Comparison of ENCODE assay signal across 9 cellular contexts in genomic region chr13:49220035-49220855, GRCh38. TPM values are rescaled to one million over a fixed set of nuclear protein-coding genes. Genes with fewer than 3 reads are reported as not detected.
A peak's percentile ranks its signal among the peaks of the same experiment; 100 is the strongest.
DNase-seq lines count a peak whose midpoint lies in the region; ATAC-seq, FAIRE-seq and TF ChIP-seq lines count a peak whose summit lies in the region.
"Had no signal": no experiment of that assay in that cellular context is flagged by ENCODE, and none has a peak within 500 bp of the region (broad histone marks: within the 10 kb centered on the region; RNA-seq: fewer than 3 reads in every experiment).

TSS of gene MLNR (plus strand) at chr13:49220338. CDS start at chr13:49220338, 0 bp downstream.

- H3K4me1 ChIP-seq in SJCRH30, result no peaks in the 10 kb centered on the region
- peaks cover 0 to 12% of the 10 kb centered on the region in 2 experiments; a peak in 3 of 5 replicates for H3K4me1 ChIP-seq in K562 (replicated peaks in 1 of 2; ENCODE audit: control insufficient read depth in 2 of 2, insufficient read depth in 2 of 2, low read length in 2 of 2)

- H3K79me2 ChIP-seq in K562 (ENCODE audit: control insufficient read depth, insufficient read depth, low read length), result no peaks in the 10 kb centered on the region

- no peaks in the 10 kb centered on the region for H3K9me3 ChIP-seq in SJCRH30 (replicated peaks)
- H3K9me3 ChIP-seq in K562 (replicated peaks; ENCODE audit: control insufficient read depth, insufficient read depth, low read depth, low read length), result no peaks in the 10 kb centered on the region

- H3K9me1 ChIP-seq in K562 (ENCODE audit: control insufficient read depth, insufficient read depth, low read length), result no peaks in the 10 kb centered on the region

- H3K27me3 ChIP-seq in SJCRH30, result no peaks in the 10 kb centered on the region
- H3K27me3 ChIP-seq in K562 (ENCODE audit: control insufficient read depth in 2 of 2, insufficient read depth in 2 of 2, low read length in 2 of 2), result peaks cover 0 to 7% of the 10 kb centered on the region in 2 experiments; a peak in 2 of 5 replicates

- H3K4me3 ChIP-seq in SJCRH30 (peak within 1 kb of the TSS; percentile 37), K562 (peak within 1 kb of the TSS; percentile 24; the same call in 1 of the 2 replicates)

- no peak for FAIRE-seq in K562 (lab: Jason Lieb, UNC)

- TF ChIP-seq CTCF in K562 (IDR thresholded peaks at IDR 0.05 in 2 of 3, conservative IDR thresholded peaks at IDR 0.05 in 1 of 3; ENCODE audit: insufficient read depth in 2 of 3, low read depth in 1 of 3, low read length in 3 of 3), result peak in 1 of 3 experiments; percentile 54; a peak in 2 of 6 replicates

- 85% methylated on average over 20 of the region's 111 CpGs for WGBS in K562 (ENCODE audit: insufficient coverage, low coverage, missing lambda C conversion rate)

- no TSS peak for BruUV-seq in K562 (replicated peaks; lab: Mats Ljungman, UMichigan)

- no peak for TF ChIP-seq POLR2A in K562 (conservative IDR thresholded peaks at IDR 0.05)

- POLR2A ChIA-PET in K562 (lab: Yijun Ruan, JAX), result no interaction called here

- TF ChIP-seq RAD21 in K562 (CRISPR knock-in tag; conservative IDR thresholded peaks at IDR 0.05 in 1 of 2, IDR thresholded peaks at IDR 0.05 in 1 of 2), result no peak

- in situ Hi-C loops in K562 (cut with MboI), result no loop called here

- DNase-seq in SJCRH30 (no peak), K562 (ENCODE audit: extremely low read depth in 1 of 4, low spot score in 3 of 4) (peak; percentile 23 to 42 (median 37)), islet precursor cell (peak; percentile 82), GOT3 (lab: John Stamatoyannopoulos, UW) (no peak), HuH-7.5 (ENCODE audit: low spot score) (no peak)
- DNase-seq in stimulated activated CD4-positive, alpha-beta T cell treated with anti-CD3 and anti-CD28 coated beads, Interleukin-15, amount 100 ng/mL, for 24 hours, result peak; percentile 62

- CTCF ChIA-PET in K562 (lab: Yijun Ruan, JAX; ENCODE audit: low intra/inter-chr PET ratio), result no interaction called here

- peak within 1 kb of the TSS in 1 of 2 experiments; percentile 45; a peak in 1 of 4 replicates for H3K9ac ChIP-seq in K562 (ENCODE audit: insufficient read depth in 1 of 2, low read depth in 2 of 2, low read length in 2 of 2)

- ATAC-seq in GM18909 (IDR thresholded peaks at IDR 0.05; ENCODE audit: poor library complexity, unreplicated experiment), result peak; percentile 49
- ATAC-seq in K562, result peak; percentile 84
- no peak for ATAC-seq in HG02973 (IDR thresholded peaks at IDR 0.05; ENCODE audit: unreplicated experiment)

- no peak for TF ChIP-seq EP300 in K562 (IDR thresholded peaks at IDR 0.05; ENCODE audit: low read length)

- H3K36me3 ChIP-seq in SJCRH30, result no peaks in the 10 kb centered on the region
- no peaks in the 10 kb centered on the region for H3K36me3 ChIP-seq in K562 (ENCODE audit: control insufficient read depth, insufficient read depth, low read length)

- intact Hi-C loops in K562 (cut with micrococcal nuclease), result no loop called here

- H4K20me1 ChIP-seq in K562 (replicated peaks; ENCODE audit: control insufficient read depth, insufficient read depth, low read length), result no peaks in the 10 kb centered on the region

- H2AFZ ChIP-seq in K562 (ENCODE audit: low read depth, low read length), result peak within 1 kb of the TSS; percentile 55

- H3K27ac ChIP-seq in SJCRH30 (no peak within 1 kb of the TSS), K562 (ENCODE audit: extremely low read depth, low read depth, low read length) (no peak within 1 kb of the TSS)

- H3K4me2 ChIP-seq in K562 (ENCODE audit: insufficient read depth, low read length), result peak within 1 kb of the TSS; percentile 41; the same call in 1 of the 2 replicates

TF ChIP-seq in K562, 482 proteins besides CTCF, POLR2A, EP300 and RAD21 (continues in another document):
- TF ChIP-seq PHF8 (IDR thresholded peaks at IDR 0.05; ENCODE audit: borderline replicate concordance, low read length), result peak; percentile 33; the same call in 1 of the 2 replicates
- TF ChIP-seq NR3C1 (CRISPR knock-in tag; IDR thresholded peaks at IDR 0.05), result no peak
- no peak for TF ChIP-seq RCOR1 (IDR thresholded peaks at IDR 0.05; ENCODE audit: borderline replicate concordance in 1 of 2, low read depth in 2 of 2, low read length in 2 of 2)
- peak; percentile 98 for TF ChIP-seq ZBTB33 (CRISPR knock-in tag; IDR thresholded peaks at IDR 0.05)

RNA-seq across cellular contexts. Expression of gene MLNR, which starts in this region (rescaled TPM):
- total RNA-seq in SJCRH30 (2014; rRNA removed; shearing (Covaris generic)), result not detected in 2 replicates
- not detected in 2 replicates for total RNA-seq in K562 (2011; cell fraction: chromatin; rRNA removed; ENCODE audit: low replicate concordance)
- not detected in 2 replicates for total RNA-seq in K562 (2011; cell fraction: nucleolus; rRNA removed)
- not detected in 2 replicates for total RNA-seq in K562 (2011; cell fraction: nucleoplasm; rRNA removed)
- total RNA-seq in K562 (2014; rRNA removed), result not detected in 2 replicates
- not detected in 2 replicates for total RNA-seq in K562 (2014; rRNA removed; fragmentation: Illumina TruSeq; extraction: Trizol)
- not detected in 2 replicates for total RNA-seq in K562 (2015; rRNA removed; fragmentation: Illumina TruSeq; extraction: Trizol)
- total RNA-seq in K562 (2021), result not detected in 2 replicates
- polyA plus RNA-seq in K562 (2011; rRNA removed), result not detected in 2 replicates
- polyA plus RNA-seq in K562 (2011; cell fraction: cytosol; rRNA removed), result not detected in 2 replicates
- polyA plus RNA-seq in K562 (2011; cell fraction: nucleus; rRNA removed), result not detected in 2 replicates
- polyA plus RNA-seq in K562 (2012), result not detected in 2 replicates
- polyA plus RNA-seq in K562 (2014; fragmentation: Illumina TruSeq; extraction: Trizol), result not detected in 2 replicates
- not detected for polyA plus RNA-seq in K562 (2014; fragmentation: Nextera tagmentation; extraction: Ambion mirVana)
- not detected in 2 replicates for polyA plus RNA-seq in K562 (2014; rRNA removed)
- not detected in 2 replicates for polyA minus RNA-seq in K562 (2011; rRNA and poly(A)+ RNA removed)
- polyA minus RNA-seq in K562 (2011; cell fraction: cytosol; rRNA and poly(A)+ RNA removed), result not detected in 2 replicates
- polyA minus RNA-seq in K562 (2011; cell fraction: nucleus; rRNA and poly(A)+ RNA removed), result 0.27 and 0.33 TPM in 2 replicates
- total RNA-seq: T-helper 1 cell treated with Interleukin-12 subunit alpha and Interleukin-12 subunit beta and Interleukin-4 antibody, amounts not matched to agents 30 ng/mL and 1 ng/mL, for 36 hours had no signal

Comparison
In these comparisons a context has a peak if more than half of its experiments do, and no peak if none do; other contexts are left out.
1. Peak in DNase-seq, ATAC-seq, H3K4me3 ChIP-seq and H3K4me2 ChIP-seq in K562; RNA of the gene not detected or under 1 TPM.
2. DNase-seq: peak in islet precursor cell (single experiment) and stimulated activated CD4-positive, alpha-beta T cell treated with anti-CD3 and anti-CD28 coated beads, Interleukin-15, amount 100 ng/mL, for 24 hours (single experiment); none in SJCRH30 (0 of 2), GOT3 (single experiment) and HuH-7.5 (single experiment).